ENCODE assay signal across 14 cellular contexts in the genomic region with DNA sequence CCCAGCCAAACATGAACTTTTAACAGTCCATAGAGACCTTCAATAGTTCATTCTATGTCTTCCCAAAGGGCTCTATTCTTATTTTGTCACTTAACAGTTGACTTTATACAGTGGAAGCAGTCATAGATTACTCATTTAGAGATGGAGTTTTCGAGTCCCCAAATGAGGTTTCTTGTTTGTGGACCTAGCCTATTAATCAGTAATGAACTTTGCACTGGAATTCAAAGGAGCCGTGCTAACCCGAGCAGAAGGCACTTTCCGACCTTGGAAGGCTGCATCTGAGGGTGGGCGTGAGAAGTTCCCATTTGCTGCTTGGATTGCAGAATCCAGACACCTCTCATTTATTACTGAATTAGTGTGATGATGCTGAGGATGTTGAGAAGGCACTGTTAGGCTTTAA. TPM values are rescaled to one million over a fixed set of nuclear protein-coding genes. Genes with fewer than 3 reads are reported as not detected.
"Had no signal": no experiment of that assay in that cellular context is flagged by ENCODE, and none has a peak within 500 bp of the region (broad histone marks: within the 10 kb centered on the region; RNA-seq: fewer than 3 reads in every experiment).

No MANE protein-coding gene starts in this region.

- FAIRE-seq: bronchial epithelial cell, endometrium had no signal

- H3K36me3 ChIP-seq: prostate gland, uterus had no signal

- H3K4me3 ChIP-seq: prostate gland, uterus had no signal

- H3K9me3 ChIP-seq: prostate gland, uterus had no signal

- H3K27me3 ChIP-seq: uterus had no signal

- ATAC-seq: esophagus mucosa; naive thymus-derived CD4-positive, alpha-beta T cell; sciatic nerve had no signal

- H3K4me1 ChIP-seq: prostate gland, uterus had no signal

- H3K27ac ChIP-seq: prostate gland, uterus had no signal

- DNase-seq: activated CD4-positive, alpha-beta T cell treated with anti-CD3 and anti-CD28 coated beads, Interleukin-2, amount 50 U/mL, for 4 hours; activated naive CD8-positive, alpha-beta T cell treated with anti-CD3 and anti-CD28 coated beads, Interleukin-2, amount 10 ng/mL, durations not matched to agents 7 days and 5 days; activated T-cell treated with anti-CD3 and anti-CD28 coated beads, Interleukin-2, amount 50 U/mL, for 1 hour; aorta; glutamatergic neuron; immature natural killer cell; naive thymus-derived CD4-positive, alpha-beta T cell; stimulated activated CD4-positive, alpha-beta T cell treated with anti-CD3 and anti-CD28 coated beads, Interleukin-12 subunit alpha, Interleukin-12 subunit beta, amount 100 ng/mL, for 4 hours; uterus had no signal

RNA-seq across cellular contexts. Expression of gene TTC39A, which starts 46.4 kb away (rescaled TPM):
- polyA plus RNA-seq: immature natural killer cell; naive thymus-derived CD4-positive, alpha-beta T cell had no signal
